ENCODE assay signal across 12 cellular contexts in the genomic region with DNA sequence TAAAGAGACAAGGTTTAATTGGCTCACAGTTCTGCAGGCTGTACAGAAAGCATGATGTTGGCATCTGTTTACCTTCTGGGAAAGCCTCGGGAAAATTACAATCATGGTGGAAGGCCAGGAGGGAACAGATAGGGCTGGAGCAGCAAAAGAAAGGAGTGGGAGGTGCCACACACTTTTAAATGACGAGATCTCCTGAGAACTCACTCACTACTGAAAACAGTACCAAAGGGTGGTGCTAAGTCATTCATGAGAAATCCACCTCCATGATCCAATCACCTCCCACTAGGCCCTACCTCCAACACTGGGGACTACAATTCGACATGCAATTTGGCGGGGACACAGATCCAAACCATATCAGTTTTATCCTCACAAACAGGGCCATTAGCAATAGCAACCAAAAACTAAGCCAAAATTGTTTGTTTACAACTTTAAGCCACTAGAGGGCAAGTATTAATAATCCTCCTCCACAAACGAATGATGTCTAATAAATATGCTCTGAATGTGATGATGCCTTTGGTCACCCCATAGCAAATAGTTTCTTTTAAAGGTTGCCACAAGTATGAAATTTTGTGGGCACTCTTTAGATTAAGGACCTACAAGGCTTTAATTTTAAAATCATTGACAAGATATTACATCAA.
DNase-seq lines count a peak whose midpoint lies in the region; ATAC-seq, FAIRE-seq and TF ChIP-seq lines count a peak whose summit lies in the region.
"Had no signal": no experiment of that assay in that cellular context is flagged by ENCODE, and none has a peak within 500 bp of the region (broad histone marks: within the 10 kb centered on the region; RNA-seq: fewer than 3 reads in every experiment).

No MANE protein-coding gene starts in this region.

- no peak for TF ChIP-seq POLR2A in right lobe of liver (IDR thresholded peaks at IDR 0.05)

- TF ChIP-seq CTCF in BJ (IDR thresholded peaks at IDR 0.05; ENCODE audit: insufficient read depth, low read depth, low read length) (peak; percentile 23; the same call in 1 of the 2 replicates), VCaP (conservative IDR thresholded peaks at IDR 0.05) (peak; percentile 45), right lobe of liver (IDR thresholded peaks at IDR 0.05) (peak; percentile 30 to 42 (median 36))

- POLR2A ChIA-PET in BJ (lab: Charles Lee): no interaction called here
- POLR2A ChIA-PET in naive thymus-derived CD4-positive, alpha-beta T cell (lab: Charles Lee): no interaction called here

- no peaks in the 10 kb centered on the region for H3K9me3 Mint-ChIP-seq in naive thymus-derived CD4-positive, alpha-beta T cell

- H3K36me3 ChIP-seq in BJ (ENCODE audit: control insufficient read depth, insufficient read depth, low read length) (no peaks in the 10 kb centered on the region), right lobe of liver (no peaks in the 10 kb centered on the region)
- H3K36me3 ChIP-seq in naive thymus-derived CD4-positive, alpha-beta T cell (ENCODE audit: control insufficient read depth in 2 of 3, insufficient read depth in 3 of 3, low read length in 3 of 3): no peaks in the 10 kb centered on the region

- CTCF ChIA-PET in BJ (lab: Yijun Ruan, JAX): interaction anchor here (0.9 kb wide), 1 partner anchor 154 kb away, joined by 3 read pairs; no protein-coding TSS in a partner anchor
- CTCF ChIA-PET in naive thymus-derived CD4-positive, alpha-beta T cell (lab: Charles Lee): no interaction called here

- H3K4me1 Mint-ChIP-seq in naive thymus-derived CD4-positive, alpha-beta T cell: no peaks in the 10 kb centered on the region

- peak in 2 of 4 donors; percentile 45 to 54 for ATAC-seq in right lobe of liver
- no peak for ATAC-seq in GM19452 (IDR thresholded peaks at IDR 0.05; ENCODE audit: unreplicated experiment)
- no peak for ATAC-seq in naive thymus-derived CD4-positive, alpha-beta T cell

- H3K27me3 Mint-ChIP-seq in naive thymus-derived CD4-positive, alpha-beta T cell: peaks cover 6 to 26% (median 16%) of the 10 kb centered on the region in 5 donors

- peak; percentile 72 for FAIRE-seq in GM18507 (lab: Jason Lieb, UNC)

- no peak overlapping the region for H3K27ac Mint-ChIP-seq in naive thymus-derived CD4-positive, alpha-beta T cell

- WGBS in right lobe of liver (ENCODE audit: insufficient coverage, low coverage, low lambda C conversion rate, missing lambda C conversion rate): 58% methylated on average over 5 of the region's 5 CpGs

- no peaks in the 10 kb centered on the region for H3K4me1 ChIP-seq in right lobe of liver
- no peaks in the 10 kb centered on the region for H3K4me1 ChIP-seq in naive thymus-derived CD4-positive, alpha-beta T cell (ENCODE audit: control insufficient read depth in 2 of 2, insufficient read depth in 2 of 2, low read length in 2 of 2)

- H3K4me3 ChIP-seq in BJ (ENCODE audit: low read depth, low read length) (no peak overlapping the region), right lobe of liver (no peak overlapping the region)
- H3K4me3 ChIP-seq in naive thymus-derived CD4-positive, alpha-beta T cell (ENCODE audit: low read length): no peak overlapping the region

- no peak overlapping the region for H3K4me3 Mint-ChIP-seq in naive thymus-derived CD4-positive, alpha-beta T cell

- 0 out of 2 replicates have a peak, but pooled peaks cover 1% of the 10 kb centered on the region for H3K27me3 ChIP-seq in BJ (ENCODE audit: control insufficient read depth, insufficient read depth, low read length)
- no peaks in the 10 kb centered on the region for H3K27me3 ChIP-seq in right lobe of liver
- H3K27me3 ChIP-seq in naive thymus-derived CD4-positive, alpha-beta T cell (ENCODE audit: control insufficient read depth in 2 of 2, insufficient read depth in 2 of 2, low read length in 2 of 2): no peaks in the 10 kb centered on the region

- H3K9me3 ChIP-seq in right lobe of liver: no peaks in the 10 kb centered on the region
- H3K9me3 ChIP-seq in naive thymus-derived CD4-positive, alpha-beta T cell (ENCODE audit: control insufficient read depth in 2 of 3, low read length in 3 of 3): no peaks in the 10 kb centered on the region

- H3K36me3 Mint-ChIP-seq in naive thymus-derived CD4-positive, alpha-beta T cell: no peaks in the 10 kb centered on the region

- intact Hi-C loops in right lobe of liver (cut with DNase I): no loop called here
- intact Hi-C loops in naive thymus-derived CD4-positive, alpha-beta T cell (cut with micrococcal nuclease): loop anchor here in 1 of 2 donors (1.0 to 10.0 kb wide), 2 partner anchors 154 to 409 kb away; no protein-coding TSS in a partner anchor

- no peak overlapping the region for H3K27ac ChIP-seq in VCaP
- no peak overlapping the region for H3K27ac ChIP-seq in right lobe of liver
- no peak overlapping the region for H3K27ac ChIP-seq in naive thymus-derived CD4-positive, alpha-beta T cell (ENCODE audit: low read depth, low read length)

- DNase-seq in BJ (ENCODE audit: low read depth) (no peak), GM18507 (ENCODE audit: extremely low spot score, insufficient read length, low read depth) (no peak), right lobe of liver (no peak), NCI-H146 treated with DMSO at 0.1 percent for 48 hours (lab: John Stamatoyannopoulos, UW; ENCODE audit: unreplicated experiment) (no peak)
- no peak for DNase-seq in stimulated activated naive CD4-positive, alpha-beta T cell (lab: John Stamatoyannopoulos, UW)
- no peak for DNase-seq in naive thymus-derived CD4-positive, alpha-beta T cell
- DNase-seq: NCI-H2029 treated with DMSO at 0.1 percent for 48 hours; retina; stimulated activated CD8-positive, alpha-beta memory T cell treated with anti-CD3 and anti-CD28 coated beads, Interleukin-4, amount 100 ng/mL, for 48 hours; T-helper 1 cell had no signal
